Comparison of ENCODE assay signal across 17 cellular contexts in genomic region chr2:95032341-95032740, GRCh38. TPM values are rescaled to one million over a fixed set of nuclear protein-coding genes. Genes with fewer than 3 reads are reported as not detected.
"Had no signal": no experiment of that assay in that cellular context is flagged by ENCODE, and none has a peak within 500 bp of the region (broad histone marks: within the 10 kb centered on the region; RNA-seq: fewer than 3 reads in every experiment).

No MANE protein-coding gene starts in this region.

- ATAC-seq: activated naive CD4-positive, alpha-beta T cell treated with anti-CD3 and anti-CD28 coated beads, Interleukin-2, amount 50 U/mL, for 72 hours; effector memory CD8-positive, alpha-beta T cell; upper lobe of right lung had no signal

- DNase-seq: activated CD4-positive, alpha-beta T cell treated with anti-CD3 and anti-CD28 coated beads, Interleukin-2, amount 50 U/mL, for 4 hours; activated gamma-delta T cell treated with Interleukin-2 at 50 U/mL for 16 hours; activated T-cell treated with anti-CD3 and anti-CD28 coated beads for 4 hours; amniotic stem cell; cortex of kidney; effector memory CD8-positive, alpha-beta T cell; stimulated activated CD4-positive, alpha-beta T cell treated with anti-CD3 and anti-CD28 coated beads, Interleukin-2, amount 100 ng/mL, for 24 hours; T-helper 2 cell; upper lobe of right lung had no signal

- H3K4me1 ChIP-seq: foreskin keratinocyte, upper lobe of right lung had no signal

- H2AFZ ChIP-seq: hepatocyte had no signal

- H3K27me3 Mint-ChIP-seq: stimulated activated naive CD8-positive, alpha-beta T cell treated with anti-CD3 and anti-CD28 coated beads, Interleukin-15, Interleukin-2, amounts not matched to agents 100 ng/mL and 50 ng/mL, for 24 hours had no signal

- H3K4me2 ChIP-seq: hepatocyte had no signal

- H3K4me3 ChIP-seq: hepatocyte, thoracic aorta, upper lobe of right lung had no signal

- H3K79me2 ChIP-seq: hepatocyte had no signal

- H3K27ac ChIP-seq: foreskin keratinocyte, hepatocyte, thoracic aorta, upper lobe of right lung had no signal

- H3K9me3 ChIP-seq: thoracic aorta, upper lobe of right lung had no signal

- H3K27ac Mint-ChIP-seq: activated T-helper 1 cell treated with anti-CD3 and anti-CD28 coated beads, Interleukin-12 subunit alpha, Interleukin-12 subunit beta, Interleukin-2, Interleukin-4 antibody, amounts not matched to agents 30 ng/mL and 10 ng/mL and 1 ng/mL, durations not matched to agents 14 hours and 24 hours and 36 hours; effector memory CD8-positive, alpha-beta T cell; stimulated activated naive CD8-positive, alpha-beta T cell treated with anti-CD3 and anti-CD28 coated beads, Interleukin-15, Interleukin-2, amounts not matched to agents 100 ng/mL and 50 ng/mL, for 24 hours had no signal

- H3K36me3 ChIP-seq: thoracic aorta, upper lobe of right lung had no signal

- H3K4me3 Mint-ChIP-seq: activated T-helper 1 cell treated with anti-CD3 and anti-CD28 coated beads, Interleukin-12 subunit alpha, Interleukin-12 subunit beta, Interleukin-2, Interleukin-4 antibody, amounts not matched to agents 30 ng/mL and 10 ng/mL and 1 ng/mL, durations not matched to agents 14 hours and 24 hours and 36 hours; central memory CD8-positive, alpha-beta T cell; effector memory CD8-positive, alpha-beta T cell; stimulated activated naive CD8-positive, alpha-beta T cell treated with anti-CD3 and anti-CD28 coated beads, Interleukin-15, Interleukin-2, amounts not matched to agents 100 ng/mL and 50 ng/mL, for 24 hours had no signal

RNA-seq across cellular contexts. Expression of gene MAL, which starts 6.8 kb away (rescaled TPM):
- total RNA-seq: foreskin keratinocyte, progenitor cell of endocrine pancreas, thoracic aorta had no signal
